Comparison of ENCODE assay signal across 1 cellular context in the genomic region with DNA sequence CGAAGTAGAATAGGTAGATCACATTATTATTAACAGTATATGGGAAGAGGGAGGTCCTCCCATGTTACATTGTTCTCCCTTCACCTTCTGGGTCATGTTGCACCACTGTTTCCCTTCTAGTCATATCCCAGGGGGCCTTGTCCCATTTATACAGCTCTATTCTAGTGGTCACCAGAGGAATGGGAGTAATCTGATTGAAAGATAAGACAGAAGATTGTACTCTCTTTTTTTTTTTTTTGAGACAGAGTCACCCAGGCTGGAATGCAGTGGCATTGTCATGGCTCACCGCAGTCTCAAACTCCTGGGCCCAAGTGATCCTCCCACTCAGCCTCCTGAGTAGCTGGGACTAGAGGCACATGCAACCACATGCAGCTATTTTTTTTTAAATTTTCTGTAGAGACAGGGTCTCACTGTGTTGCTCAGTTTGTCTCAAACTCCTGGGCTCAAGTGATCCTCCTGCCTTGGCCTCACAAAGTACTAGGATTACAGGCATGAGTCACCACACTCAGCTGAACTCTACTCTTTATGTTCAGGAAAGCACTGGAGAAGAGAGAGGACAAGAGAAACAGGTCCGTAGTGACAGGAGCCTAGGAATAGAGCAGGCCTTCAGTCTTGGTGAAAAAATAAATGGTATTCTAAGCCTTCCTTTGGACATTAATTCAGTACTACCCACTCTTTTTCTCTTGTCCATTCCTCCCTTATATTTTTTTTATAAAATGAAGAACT.
TF ChIP-seq lines count a peak whose summit lies in the region.

No MANE protein-coding gene starts in this region.

TF ChIP-seq in HEK293T, 16 proteins besides CTCF, POLR2A, EP300 and RAD21 (continued from another document):
- TF ChIP-seq FOXK2 (IDR thresholded peaks at IDR 0.05) (no peak), SP1 (IDR thresholded peaks at IDR 0.05) (no peak), BHLHE40 (IDR thresholded peaks at IDR 0.05; ENCODE audit: borderline replicate concordance) (no peak), ARNT (IDR thresholded peaks at IDR 0.05) (no peak)
- TF ChIP-seq, protein P1, sequence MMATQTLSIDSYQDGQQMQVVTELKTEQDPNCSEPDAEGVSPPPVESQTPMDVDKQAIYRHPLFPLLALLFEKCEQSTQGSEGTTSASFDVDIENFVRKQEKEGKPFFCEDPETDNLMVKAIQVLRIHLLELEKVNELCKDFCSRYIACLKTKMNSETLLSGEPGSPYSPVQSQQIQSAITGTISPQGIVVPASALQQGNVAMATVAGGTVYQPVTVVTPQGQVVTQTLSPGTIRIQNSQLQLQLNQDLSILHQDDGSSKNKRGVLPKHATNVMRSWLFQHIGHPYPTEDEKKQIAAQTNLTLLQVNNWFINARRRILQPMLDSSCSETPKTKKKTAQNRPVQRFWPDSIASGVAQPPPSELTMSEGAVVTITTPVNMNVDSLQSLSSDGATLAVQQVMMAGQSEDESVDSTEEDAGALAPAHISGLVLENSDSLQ (IDR thresholded peaks at IDR 0.05): no peak
